In the genomic region with DNA sequence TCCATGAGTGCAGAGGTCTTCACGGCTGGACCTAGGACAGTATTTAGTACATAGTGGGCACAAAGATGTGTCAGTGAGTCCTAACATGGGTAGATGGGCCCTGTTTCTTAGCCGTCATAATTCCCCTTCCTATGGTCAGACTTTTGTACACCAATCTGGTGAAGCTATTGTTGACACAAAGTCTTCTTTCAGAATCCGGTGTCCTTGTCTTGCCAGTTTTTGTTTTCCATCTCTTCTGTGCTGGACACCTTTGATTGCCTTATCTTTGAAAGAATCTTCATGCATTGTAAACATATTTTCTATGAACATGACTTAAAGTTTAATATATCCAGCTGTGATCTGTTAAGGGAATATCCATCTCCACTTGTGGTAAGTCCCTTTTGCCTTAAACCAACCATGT, we compare ENCODE assay signal across 14 cellular contexts.
"Had no signal": no experiment of that assay in that cellular context is flagged by ENCODE, and none has a peak within 500 bp of the region (broad histone marks: within the 10 kb centered on the region; RNA-seq: fewer than 3 reads in every experiment).

No MANE protein-coding gene starts in this region.

- H3K4me3 ChIP-seq: esophagus muscularis mucosa had no signal

- H3K27me3 ChIP-seq: esophagus muscularis mucosa, foreskin keratinocyte had no signal

- ATAC-seq: foreskin keratinocyte; naive thymus-derived CD8-positive, alpha-beta T cell had no signal

- H3K36me3 Mint-ChIP-seq: naive thymus-derived CD8-positive, alpha-beta T cell had no signal

- DNase-seq: central memory CD4-positive, alpha-beta T cell; cortex of kidney; effector memory CD4-positive, alpha-beta T cell; foreskin keratinocyte; head of caudate nucleus; hippocampal formation; naive thymus-derived CD8-positive, alpha-beta T cell; posterior cingulate gyrus; small intestine; stimulated activated CD4-positive, alpha-beta T cell treated with anti-CD3 and anti-CD28 coated beads, Interleukin-12 subunit alpha, Interleukin-12 subunit beta, amount 100 ng/mL, for 4 hours; stimulated activated naive CD4-positive, alpha-beta T cell had no signal

- H3K27me3 Mint-ChIP-seq: naive thymus-derived CD8-positive, alpha-beta T cell had no signal

- H3K4me3 Mint-ChIP-seq: naive thymus-derived CD8-positive, alpha-beta T cell had no signal

- H3K9me3 Mint-ChIP-seq: naive thymus-derived CD8-positive, alpha-beta T cell had no signal

- H3K27ac ChIP-seq: epithelial cell of prostate, esophagus muscularis mucosa, foreskin keratinocyte had no signal

- H3K9me3 ChIP-seq: esophagus muscularis mucosa had no signal

- H3K36me3 ChIP-seq: esophagus muscularis mucosa had no signal

- FAIRE-seq: endometrium, small intestine had no signal
